12 cellular contexts compared by ENCODE assay signal in genomic region chr1:6884652-6885153, GRCh38.
"Had no signal": no experiment of that assay in that cellular context is flagged by ENCODE, and none has a peak within 500 bp of the region (broad histone marks: within the 10 kb centered on the region; RNA-seq: fewer than 3 reads in every experiment).

No MANE protein-coding gene starts in this region.

- H3K9me3 Mint-ChIP-seq: effector memory CD8-positive, alpha-beta T cell had no signal

- H3K4me3 Mint-ChIP-seq: effector memory CD8-positive, alpha-beta T cell had no signal

- H3K4me3 ChIP-seq: prostate gland, stomach, thoracic aorta had no signal

- H3K27ac ChIP-seq: brain microvascular endothelial cell, prostate gland, stomach, thoracic aorta, VCaP had no signal

- H3K9me3 ChIP-seq: prostate gland, stomach, thoracic aorta had no signal

- DNase-seq: activated CD4-positive, alpha-beta T cell treated with anti-CD3 and anti-CD28 coated beads for 48 hours; activated CD8-positive, alpha-beta memory T cell treated with anti-CD3 and anti-CD28 coated beads for 24 hours; activated naive CD4-positive, alpha-beta T cell treated with anti-CD3 and anti-CD28 coated beads, Interleukin-2, amount 50 U/mL, for 16 hours; amniotic stem cell; brain microvascular endothelial cell; effector memory CD8-positive, alpha-beta T cell; stimulated activated CD4-positive, alpha-beta T cell treated with anti-CD3 and anti-CD28 coated beads, Interleukin-12 subunit alpha, Interleukin-12 subunit beta, amount 100 ng/mL, for 4 hours; stomach; T1000 had no signal

- H3K4me1 ChIP-seq: prostate gland had no signal

- H3K27me3 ChIP-seq: brain microvascular endothelial cell, stomach had no signal

- ATAC-seq: effector memory CD8-positive, alpha-beta T cell had no signal

- H3K36me3 ChIP-seq: brain microvascular endothelial cell, prostate gland, thoracic aorta had no signal

- H3K27me3 Mint-ChIP-seq: effector memory CD8-positive, alpha-beta T cell had no signal
